In genomic region chr11:18394928-18395734, GRCh38 we compare ENCODE assay signal across 8 cellular contexts. TPM values are rescaled to one million over a fixed set of nuclear protein-coding genes. Genes with fewer than 3 reads are reported as not detected.
A peak's percentile ranks its signal among the peaks of the same experiment; 100 is the strongest.
DNase-seq lines count a peak whose midpoint lies in the region; ATAC-seq and TF ChIP-seq lines count a peak whose summit lies in the region.

No MANE protein-coding gene starts in this region.

- no peaks in the 10 kb centered on the region for H3K9me3 Mint-ChIP-seq in T-cell

- no peaks in the 10 kb centered on the region for H3K27me3 Mint-ChIP-seq in T-cell

- CTCF ChIA-PET in T-cell (lab: Charles Lee) = interaction anchor here in 1 of 2 donors (0.6 to 3.5 kb wide), 5 partner anchors 12 to 396 kb away, joined by 3 to 28 read pairs (median 5); no protein-coding TSS in a partner anchor

- intact Hi-C loops in lower leg skin (cut with DNase I; ENCODE audit: low total_unique reads) = loop anchor here (10.0 kb wide), 1 partner anchor 70 kb away; the partner anchor contains the start of genes GTF2H1 and HPS5

- peak; percentile 34 to 36 for DNase-seq in NCI-H2081 (lab: John Stamatoyannopoulos, UW)
- no peak for DNase-seq in NCI-H2081 treated with DMSO at 0.1 percent for 48 hours (lab: John Stamatoyannopoulos, UW)
- DNase-seq in T-cell = peak in 10 of 34 experiments; percentile 1 to 29 (median 15)
- DNase-seq in lower leg skin (ENCODE audit: low spot score in 2 of 2) = no peak
- peak; percentile 36 for DNase-seq in stimulated activated naive CD4-positive, alpha-beta T cell treated with Interleukin-2 at 50 U/mL for 16 hours (lab: John Stamatoyannopoulos, UW)
- no peak for DNase-seq in NCI-H2107 treated with DMSO at 0.1 percent for 48 hours (lab: John Stamatoyannopoulos, UW; ENCODE audit: unreplicated experiment)
- no peak for DNase-seq in EL

- POLR2A ChIA-PET in T-cell (lab: Charles Lee) = interaction anchor here (0.5 to 3.9 kb wide), 17 partner anchors 8 to 1154 kb away, joined by 3 to 53 read pairs (median 6); partner anchors contain the start of genes GTF2H1 (in 2 of the 2), HPS5 (in 2 of the 2) and TSG101 (in 2 of the 2)

- peak overlapping the region; percentile 96 for H3K4me3 ChIP-seq in lower leg skin (ENCODE audit: low read depth, poor library complexity, severe bottlenecking)

- ATAC-seq in T-cell (replicated peaks in 1 of 4) = peak in 2 of 4 experiments; percentile 0 to 1

- peaks cover 26% of the 10 kb centered on the region for H3K36me3 Mint-ChIP-seq in T-cell

- H3K4me3 Mint-ChIP-seq in T-cell = peak overlapping the region; percentile 97 to 99 (median 98)

- H3K27ac ChIP-seq in cingulate gyrus (ENCODE audit: low read depth, low read length) = peak overlapping the region; percentile 84

- TF ChIP-seq POLR2A in lower leg skin (IDR thresholded peaks at IDR 0.05) = no peak

- H3K27ac Mint-ChIP-seq in T-cell = peak overlapping the region; percentile 95

- 1% methylated on average over 33 to 36 of the region's 36 CpGs for WGBS in lower leg skin, 2 donors

- no peak for TF ChIP-seq CTCF in lower leg skin (IDR thresholded peaks at IDR 0.05)

- peaks cover 33 to 51% (median 35%) of the 10 kb centered on the region in 3 donors for H3K4me1 Mint-ChIP-seq in T-cell

RNA-seq across cellular contexts. Expression of gene LDHA, which starts 0.8 kb away (rescaled TPM):
- total RNA-seq in T-cell (100 to 1,000 TPM; 130 to 323 (median 161) TPM), lower leg skin (100 to 1,000 TPM; 488 to 761 (median 562) TPM)

RNA-seq across cellular contexts. Expression of gene LDHC, which starts 17.0 kb away (rescaled TPM):
- total RNA-seq in T-cell (under 1 TPM in 1 of 5 donors, not detected in 4; 0.82 TPM), lower leg skin (not detected)

Comparison
In these comparisons a context has a peak if more than half of its experiments do, and no peak if none do; other contexts are left out.
1. DNase-seq: peak in NCI-H2081 (2 of 2) and stimulated activated naive CD4-positive, alpha-beta T cell treated with Interleukin-2 at 50 U/mL for 16 hours (single experiment); none in NCI-H2081 treated with DMSO at 0.1 percent for 48 hours (single experiment), lower leg skin (0 of 2), NCI-H2107 treated with DMSO at 0.1 percent for 48 hours (single experiment) and EL (single experiment).